Comparison of ENCODE assay signal across 8 cellular contexts in the genomic region with DNA sequence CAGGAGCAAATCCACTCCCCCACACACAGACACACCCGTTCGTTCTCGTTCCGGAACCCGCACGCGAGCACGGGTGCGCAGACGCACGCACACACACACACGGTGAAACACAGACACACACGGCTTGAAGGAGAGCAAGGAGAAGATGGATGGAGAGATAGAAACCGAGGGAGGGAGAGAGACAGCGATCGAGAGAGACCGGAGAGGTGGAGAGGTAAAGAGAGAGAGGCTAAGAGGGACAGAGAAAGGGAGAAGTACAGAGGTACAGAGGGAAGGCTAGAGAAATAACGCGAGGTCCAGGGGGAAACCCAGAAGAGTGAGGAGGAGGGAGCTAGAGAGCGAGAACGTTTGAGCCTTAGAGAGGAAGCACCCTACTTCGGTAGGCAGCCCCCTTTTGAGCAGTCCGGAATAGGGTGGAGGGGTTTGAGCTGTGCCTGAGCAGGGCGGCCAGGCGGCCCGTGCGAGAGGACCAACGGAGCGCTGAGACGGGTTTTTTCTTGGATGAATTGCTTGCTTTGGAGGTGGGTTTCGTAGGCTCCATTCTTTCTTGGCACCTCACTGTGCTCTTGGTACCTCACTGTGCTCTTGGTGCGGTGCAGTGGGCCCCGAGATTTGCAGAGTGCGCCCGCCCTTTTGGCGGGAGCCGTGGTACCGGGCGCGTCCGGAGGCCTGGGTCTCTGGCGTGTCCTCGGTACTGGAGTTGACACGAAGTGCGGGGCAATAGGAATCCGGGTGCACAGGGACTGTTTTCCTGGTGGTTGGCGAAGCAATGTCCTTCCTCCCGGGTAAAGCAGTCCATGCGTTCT.
A peak's percentile ranks its signal among the peaks of the same experiment; 100 is the strongest.
DNase-seq lines count a peak whose midpoint lies in the region; FAIRE-seq and TF ChIP-seq lines count a peak whose summit lies in the region.

No MANE protein-coding gene starts in this region.

- H3K36me3 ChIP-seq in HUES64 (ENCODE audit: insufficient read depth, low read length) (no peaks in the 10 kb centered on the region), SJSA1 (no peaks in the 10 kb centered on the region), keratinocyte (ENCODE audit: control insufficient read depth in 2 of 2, extremely low read depth in 1 of 2, insufficient read depth in 2 of 2, low read length in 2 of 2) (no peaks in the 10 kb centered on the region)

- peak overlapping the region; percentile 98 for H2AFZ ChIP-seq in keratinocyte (ENCODE audit: control insufficient read depth, low read length)

- peaks cover 15% of the 10 kb centered on the region for H3K79me2 ChIP-seq in keratinocyte (ENCODE audit: control insufficient read depth, insufficient read depth, low read length)

- dilution Hi-C loops in keratinocyte (cut with MboI; ENCODE audit: extremely low pct_ligation_motif_present, low sequenced_read_pairs): no loop called here

- H3K27me3 ChIP-seq in HUES64 (ENCODE audit: insufficient read depth, low read length): peaks cover 55% of the 10 kb centered on the region
- H3K27me3 ChIP-seq in SJSA1 (replicated peaks): peaks cover 27% of the 10 kb centered on the region
- no peaks in the 10 kb centered on the region for H3K27me3 ChIP-seq in keratinocyte (ENCODE audit: control insufficient read depth, extremely low read depth, insufficient read depth, low read length)

- peaks cover 2% of the 10 kb centered on the region for H3K36me3 Mint-ChIP-seq in brain

- DNase-seq in GM04504 (ENCODE audit: low read depth): peak; percentile 32
- DNase-seq in SJSA1 (ENCODE audit: low read depth in 1 of 2, low spot score in 2 of 2): peak; percentile 49
- DNase-seq in keratinocyte (ENCODE audit: low read depth, low spot score): no peak
- DNase-seq in stimulated activated CD4-positive, alpha-beta T cell treated with anti-CD3 and anti-CD28 coated beads, Interleukin-4, amount 100 ng/mL, for 1 hour: peak; percentile 20
- no peak for DNase-seq in middle frontal gyrus (ENCODE audit: extremely low spot score, low spot score)
- DNase-seq in urothelium cell line (ENCODE audit: low spot score): no peak

- H3K4me1 ChIP-seq in HUES64 (ENCODE audit: insufficient read depth, low read length): no peaks in the 10 kb centered on the region
- peaks cover 17% of the 10 kb centered on the region for H3K4me1 ChIP-seq in SJSA1 (replicated peaks)
- H3K4me1 ChIP-seq in keratinocyte (ENCODE audit: control insufficient read depth, extremely low read depth, insufficient read depth, low read length): peaks cover 12% of the 10 kb centered on the region

- no peak overlapping the region for H3K27ac ChIP-seq in HUES64 (ENCODE audit: low read depth, low read length)
- H3K27ac ChIP-seq in SJSA1: no peak overlapping the region
- H3K27ac ChIP-seq in keratinocyte (ENCODE audit: control insufficient read depth, insufficient read depth, low read length): peak overlapping the region; percentile 71

- peaks cover 33% of the 10 kb centered on the region for H3K4me1 Mint-ChIP-seq in brain

- H3K9ac ChIP-seq in HUES64 (ENCODE audit: low read depth, low read length) (0 out of 2 replicates have a peak overlapping the region, but pooled peaks have one; percentile 4), keratinocyte (ENCODE audit: control insufficient read depth, extremely low read depth, insufficient read depth, low read length) (peak overlapping the region; percentile 75)

- H3K27me3 Mint-ChIP-seq in brain: peaks cover 55% of the 10 kb centered on the region

- H3K27ac Mint-ChIP-seq in brain: peak overlapping the region; percentile 55 to 91 (median 77)

- H3K9me3 Mint-ChIP-seq in brain: peaks cover 0 to 13% (median 4%) of the 10 kb centered on the region in 5 experiments

- H3K4me2 ChIP-seq in keratinocyte (ENCODE audit: control insufficient read depth, extremely low read depth, insufficient read depth, low read depth, low read length): peak overlapping the region; percentile 86

- H3K4me3 ChIP-seq in HUES64 (ENCODE audit: low read length): peak overlapping the region; percentile 67
- peak overlapping the region; percentile 45 for H3K4me3 ChIP-seq in SJSA1
- H3K4me3 ChIP-seq in keratinocyte (ENCODE audit: control insufficient read depth in 2 of 3, extremely low read depth in 1 of 3, insufficient read depth in 2 of 3, low read depth in 1 of 3, low read length in 3 of 3): peak overlapping the region; percentile 46 to 82 (median 70)

- no peaks in the 10 kb centered on the region for H4K20me1 ChIP-seq in keratinocyte (ENCODE audit: control insufficient read depth, extremely low read depth, insufficient read depth, low read length)

- H3K9me1 ChIP-seq in keratinocyte (ENCODE audit: control insufficient read depth, extremely low read depth, insufficient read depth, low read length): no peaks in the 10 kb centered on the region

- H3K9me3 ChIP-seq in HUES64 (ENCODE audit: insufficient read depth, low read depth, low read length): no peaks in the 10 kb centered on the region
- H3K9me3 ChIP-seq in SJSA1 (replicated peaks): no peaks in the 10 kb centered on the region
- no peaks in the 10 kb centered on the region for H3K9me3 ChIP-seq in keratinocyte (ENCODE audit: control insufficient read depth, low read depth, low read length)

- FAIRE-seq in keratinocyte (lab: Jason Lieb, UNC): no peak
- FAIRE-seq in urothelium cell line (lab: Jason Lieb, UNC): no peak

- TF ChIP-seq CTCF in brain (conservative IDR thresholded peaks at IDR 0.05) (no peak), keratinocyte (optimal IDR thresholded peaks at IDR 0.05 in 1 of 3, IDR thresholded peaks at IDR 0.05 in 1 of 3, conservative IDR thresholded peaks at IDR 0.05 in 1 of 3; ENCODE audit: extremely low read depth in 1 of 3, insufficient read depth in 2 of 3, low read length in 3 of 3) (peak in 1 of 3 experiments; percentile 15)

- H3K4me3 Mint-ChIP-seq in brain: peak overlapping the region; percentile 88 to 94 (median 92)

- WGBS in HUES64: under 1% methylated on average over 49 of the region's 49 CpGs

Comparison
In these comparisons a context has a peak if more than half of its experiments do, and no peak if none do; other contexts are left out.
1. DNase-seq: peak in GM04504 (single experiment), SJSA1 (2 of 2) and stimulated activated CD4-positive, alpha-beta T cell treated with anti-CD3 and anti-CD28 coated beads, Interleukin-4, amount 100 ng/mL, for 1 hour (single experiment); none in keratinocyte (single experiment), middle frontal gyrus (single experiment) and urothelium cell line (single experiment).
2. Peak in every context shown above with its lines, with median percentiles within 50 percentile points of each other: H3K4me3 ChIP-seq.